Comparison of ENCODE assay signal across 14 cellular contexts in the genomic region with DNA sequence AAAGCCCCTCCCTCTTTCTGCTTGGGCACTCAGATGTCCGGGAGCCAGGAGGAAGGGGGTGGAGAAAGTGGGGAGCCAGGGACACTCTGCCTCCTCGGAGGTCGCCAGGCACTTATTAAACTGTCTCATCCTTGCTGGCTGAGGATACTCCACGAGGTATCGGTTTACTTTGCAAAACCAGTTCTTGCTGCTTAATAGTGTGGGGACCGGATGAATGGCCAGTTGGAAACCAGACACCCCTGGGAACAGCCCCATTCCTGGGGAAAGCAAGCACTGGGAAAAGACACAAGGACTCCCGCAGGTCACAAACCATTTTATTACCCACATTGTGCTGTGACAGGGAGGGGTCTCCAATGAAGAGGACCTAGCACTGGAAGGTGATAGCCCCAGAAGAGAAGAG. TPM values are rescaled to one million over a fixed set of nuclear protein-coding genes. Genes with fewer than 3 reads are reported as not detected.
A peak's percentile ranks its signal among the peaks of the same experiment; 100 is the strongest.
DNase-seq lines count a peak whose midpoint lies in the region; ATAC-seq and TF ChIP-seq lines count a peak whose summit lies in the region.
"Had no signal": no experiment of that assay in that cellular context is flagged by ENCODE, and none has a peak within 500 bp of the region (broad histone marks: within the 10 kb centered on the region; RNA-seq: fewer than 3 reads in every experiment).

No MANE protein-coding gene starts in this region.

- H3K9me3 ChIP-seq in iPS-18a (ENCODE audit: control insufficient read depth, low read depth, low read length) = no peaks in the 10 kb centered on the region

- no peak for TF ChIP-seq CTCF in C4-2B (conservative IDR thresholded peaks at IDR 0.05)

- in situ Hi-C loops in KBM-7 (cut with MboI; ENCODE audit: low pct_unique_long_range_greater_than_20kb, low sequenced_read_pairs) = no loop called here

- no peaks in the 10 kb centered on the region for H3K27me3 ChIP-seq in iPS-18a (ENCODE audit: control insufficient read depth, insufficient read depth, low read length)

- H3K27ac ChIP-seq in C4-2B (peak overlapping the region; percentile 82), iPS-18a (ENCODE audit: low read length) (no peak overlapping the region)
- H3K27ac ChIP-seq: HL-60 had no signal

- H3K36me3 ChIP-seq in iPS-18a (ENCODE audit: control insufficient read depth, low read depth, low read length) = no peaks in the 10 kb centered on the region

- peaks cover 24% of the 10 kb centered on the region for H3K4me1 ChIP-seq in iPS-18a (ENCODE audit: control insufficient read depth, low read depth, low read length)

- H3K9ac ChIP-seq in iPS-18a (ENCODE audit: low read length) = no peak overlapping the region

- ATAC-seq in HG03108 (IDR thresholded peaks at IDR 0.05; ENCODE audit: unreplicated experiment) (no peak), GM18909 (IDR thresholded peaks at IDR 0.05; ENCODE audit: poor library complexity, unreplicated experiment) (no peak)

- peak; percentile 87 for DNase-seq in DMS53 (lab: John Stamatoyannopoulos, UW)
- peak; percentile 50 for DNase-seq in NCI-H526 treated with DMSO at 0.1 percent for 48 hours (lab: John Stamatoyannopoulos, UW)
- no peak for DNase-seq in KBM-7
- DNase-seq in occipital lobe (lab: John Stamatoyannopoulos, UW) = no peak
- DNase-seq: activated B cell treated with CpG ODN at 0.5 μM for 24 hours; activated effector memory CD4-positive, alpha-beta T cell treated with anti-CD3 and anti-CD28 coated beads, Interleukin-2, amount 50 U/mL, for 16 hours; NCI-H1436; nucleus accumbens; Right ventricle myocardium superior had no signal

- peak overlapping the region; percentile 7 for H3K4me3 ChIP-seq in iPS-18a (ENCODE audit: low read length)

RNA-seq across cellular contexts. Expression of a gene that starts 34.2 kb away (rescaled TPM):
- total RNA-seq in occipital lobe = 14.3 TPM

Comparison
In these comparisons a context has a peak if more than half of its experiments do, and no peak if none do; other contexts are left out.
1. DNase-seq: peak in DMS53 (single experiment) and NCI-H526 treated with DMSO at 0.1 percent for 48 hours (single experiment); none in KBM-7 (single experiment) and occipital lobe (single experiment).